10 cellular contexts compared by ENCODE assay signal in the genomic region with DNA sequence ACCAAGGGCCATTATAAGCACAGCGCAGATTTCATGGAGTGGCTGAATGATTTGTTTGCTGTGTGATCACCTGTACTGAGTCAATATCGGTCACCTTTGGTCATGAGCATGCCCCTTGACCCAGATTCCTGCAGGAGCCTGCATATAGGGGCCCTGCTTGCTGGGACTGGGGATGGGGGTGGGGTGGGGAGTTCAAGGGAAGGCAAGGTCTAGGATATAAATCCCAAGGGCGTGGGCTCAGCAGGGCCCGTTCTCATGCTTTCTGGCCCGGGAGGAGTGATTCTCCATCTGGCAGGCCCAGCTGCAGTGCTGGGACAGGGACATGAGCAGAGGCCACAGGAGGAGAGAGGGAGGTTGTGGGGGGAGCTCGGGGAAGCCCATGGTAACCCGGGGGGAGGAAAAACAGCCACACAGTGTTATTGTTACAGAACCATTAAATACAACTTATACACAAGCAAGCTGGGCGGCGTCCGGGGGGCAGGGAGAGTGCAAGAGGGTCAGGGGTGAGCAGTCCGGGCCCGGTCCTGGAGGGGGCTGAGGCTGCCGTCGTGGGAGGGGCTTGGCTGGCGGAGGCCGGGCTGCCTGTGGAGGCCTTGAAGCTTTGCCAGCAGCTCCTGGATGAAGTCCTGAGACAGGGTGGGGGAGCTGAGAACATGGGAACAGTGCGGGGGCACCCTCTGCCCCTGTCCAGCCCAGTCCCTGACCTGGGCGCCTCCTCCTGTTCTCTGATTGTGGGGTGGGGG. TPM values are rescaled to one million over a fixed set of nuclear protein-coding genes. Genes with fewer than 3 reads are reported as not detected.
A peak's percentile ranks its signal among the peaks of the same experiment; 100 is the strongest.
DNase-seq lines count a peak whose midpoint lies in the region; ATAC-seq and TF ChIP-seq lines count a peak whose summit lies in the region.
"Had no signal": no experiment of that assay in that cellular context is flagged by ENCODE, and none has a peak within 500 bp of the region (broad histone marks: within the 10 kb centered on the region; RNA-seq: fewer than 3 reads in every experiment).

No MANE protein-coding gene starts in this region.

- no peak for TF ChIP-seq CTCF in fibroblast of pulmonary artery (IDR thresholded peaks at IDR 0.05; ENCODE audit: low read length, missing control alignments)

- ATAC-seq in naive B cell (ENCODE audit: low read depth in 2 of 2) = no peak
- ATAC-seq in HG02642 (IDR thresholded peaks at IDR 0.05; ENCODE audit: poor library complexity, unreplicated experiment) = no peak
- ATAC-seq in GM21717 (IDR thresholded peaks at IDR 0.05; ENCODE audit: unreplicated experiment) = no peak

- H3K27me3 Mint-ChIP-seq in naive B cell = no peaks in the 10 kb centered on the region

- peak overlapping the region; percentile 24 for H3K4me3 ChIP-seq in fibroblast of pulmonary artery (replicated peaks; ENCODE audit: low read depth, low read length)

- peaks cover 0 to 16% of the 10 kb centered on the region in 2 donors for H3K36me3 Mint-ChIP-seq in naive B cell

- DNase-seq in NCI-H2029 (lab: John Stamatoyannopoulos, UW) (peak; percentile 13), NCI-H2029 treated with DMSO at 0.1 percent for 48 hours (lab: John Stamatoyannopoulos, UW) (no peak), fibroblast of pulmonary artery (ENCODE audit: low read depth) (peak; percentile 75), naive B cell (no peak), ureter (ENCODE audit: low spot score) (peak; percentile 87)
- no peak for DNase-seq in stimulated activated CD4-positive, alpha-beta T cell treated with anti-CD3 and anti-CD28 coated beads, Interleukin-2, amount 100 ng/mL, for 48 hours

- H3K27ac Mint-ChIP-seq in naive B cell = peak overlapping the region in 3 of 6 donors; percentile 75 to 94 (median 85)

- H3K9me3 Mint-ChIP-seq in naive B cell = no peaks in the 10 kb centered on the region

- peak overlapping the region; percentile 12 to 90 (median 83) for H3K4me3 Mint-ChIP-seq in naive B cell

- peaks cover 45 to 60% (median 49%) of the 10 kb centered on the region in 3 donors for H3K4me1 Mint-ChIP-seq in naive B cell

RNA-seq across cellular contexts. Expression of a gene that starts 5.2 kb away (rescaled TPM):
- polyA plus RNA-seq in naive B cell (ENCODE audit: low read depth in 6 of 6) = 10 to 100 TPM; 25.4 to 88.1 (median 58.8) TPM
- 98.6 TPM for total RNA-seq in ureter
- total RNA-seq: myocyte had no signal

RNA-seq across cellular contexts. Expression of a gene that starts 13.4 kb away (rescaled TPM):
- polyA plus RNA-seq in naive B cell (ENCODE audit: low read depth in 6 of 6) = 100 to 1,000 TPM; 163 to 235 (median 190) TPM
- 286 TPM for total RNA-seq in ureter

RNA-seq across cellular contexts. Expression of a gene that starts 27.0 kb away (rescaled TPM):
- polyA plus RNA-seq in naive B cell (ENCODE audit: low read depth in 6 of 6) = under 1 TPM in 2 of 6 donors, not detected in 4; 0.20 to 0.41 TPM
- total RNA-seq in ureter = not detected

RNA-seq across cellular contexts. Expression of a gene that starts 53.1 kb away (rescaled TPM):
- polyA plus RNA-seq in naive B cell (ENCODE audit: low read depth in 6 of 6) = 1 to 10 TPM in 3 of 6 donors, not detected in 3; 1.1 to 3.9 (median 1.2) TPM
- total RNA-seq in ureter = 129 TPM
- total RNA-seq: activated CD8-positive, alpha-beta memory T cell treated with anti-CD3 and anti-CD28 coated beads for 36 hours; myocyte had no signal

Comparison
In these comparisons a context has a peak if more than half of its experiments do, and no peak if none do; other contexts are left out.
1. DNase-seq: peak in NCI-H2029 (single experiment), fibroblast of pulmonary artery (single experiment) and ureter (single experiment); none in NCI-H2029 treated with DMSO at 0.1 percent for 48 hours (single experiment), naive B cell (single experiment) and stimulated activated CD4-positive, alpha-beta T cell treated with anti-CD3 and anti-CD28 coated beads, Interleukin-2, amount 100 ng/mL, for 48 hours (0 of 2).